In the genomic region with DNA sequence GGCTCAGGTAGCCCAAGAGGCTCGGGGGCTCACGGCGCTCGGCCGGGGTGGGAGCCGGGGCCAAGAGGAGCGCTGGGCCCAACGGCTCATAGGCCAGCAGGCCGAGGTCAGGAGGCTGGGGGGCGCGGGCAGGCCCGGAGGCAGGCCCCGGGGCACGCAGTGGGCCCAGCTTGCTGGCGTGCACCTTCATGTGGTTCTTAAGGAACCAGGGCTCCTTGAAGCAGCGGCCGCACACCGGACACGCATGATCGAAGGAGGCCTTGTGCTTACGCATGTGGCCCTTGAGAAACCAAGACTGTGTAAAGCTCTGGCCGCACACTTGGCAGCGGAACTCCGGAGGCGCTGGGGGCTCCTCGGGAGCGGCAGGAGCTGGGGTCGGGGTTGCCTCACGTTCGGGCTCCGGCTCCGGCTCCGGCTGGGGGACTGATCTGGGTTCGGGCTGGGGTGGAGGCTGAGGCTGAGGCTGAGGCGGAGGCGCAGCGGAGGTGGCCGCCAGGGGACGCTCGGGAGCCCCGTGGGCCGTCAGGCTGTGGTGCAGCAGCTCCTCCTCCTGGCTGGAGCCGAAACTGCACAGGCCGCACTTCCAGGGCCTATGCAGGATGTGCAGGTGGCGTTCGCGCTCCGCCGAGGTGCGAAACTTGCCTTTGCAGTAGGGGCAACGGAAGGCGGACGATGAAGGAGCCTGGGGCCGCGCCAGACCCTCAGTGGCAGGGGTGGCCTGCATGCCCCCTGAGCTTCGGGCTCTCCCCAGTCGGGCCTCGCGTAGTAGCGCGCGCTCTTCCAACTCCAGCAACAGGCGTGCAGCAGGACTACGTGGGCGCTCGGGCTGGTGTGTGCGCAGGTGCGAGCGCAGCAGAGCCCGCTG, we compare ENCODE assay signal across 8 cellular contexts. TPM values are rescaled to one million over a fixed set of nuclear protein-coding genes. Genes with fewer than 3 reads are reported as not detected.
DNase-seq lines count a peak whose midpoint lies in the region; ATAC-seq, FAIRE-seq and TF ChIP-seq lines count a peak whose summit lies in the region.

No MANE protein-coding gene starts in this region.

- TF ChIP-seq CTCF in GM12801 (IDR thresholded peaks at IDR 0.05; ENCODE audit: extremely low read depth, insufficient read length) (peak; percentile 99), WERI-Rb-1 (IDR thresholded peaks at IDR 0.05; ENCODE audit: low read depth, low read length) (peak; percentile 100), keratinocyte (optimal IDR thresholded peaks at IDR 0.05 in 1 of 3, IDR thresholded peaks at IDR 0.05 in 1 of 3, conservative IDR thresholded peaks at IDR 0.05 in 1 of 3; ENCODE audit: extremely low read depth in 1 of 3, insufficient read depth in 2 of 3, low read length in 3 of 3) (peak; percentile 100)

- DNase-seq in Kasumi-1 (lab: John Stamatoyannopoulos, UW) (peak; percentile 55 to 70), WERI-Rb-1 (peak; percentile 87), T47D (ENCODE audit: low read depth in 1 of 2, low spot score in 1 of 2) (peak; percentile 71 to 79), keratinocyte (ENCODE audit: low read depth, low spot score) (no peak), NCI-H1105 treated with DMSO at 0.1 percent for 48 hours (lab: John Stamatoyannopoulos, UW) (no peak)
- DNase-seq in stimulated activated CD4-positive, alpha-beta T cell treated with anti-CD3 and anti-CD28 coated beads, Interleukin-2, amount 100 ng/mL, for 24 hours: peak; percentile 95 to 96

- H2AFZ ChIP-seq in keratinocyte (ENCODE audit: control insufficient read depth, low read length): no peak overlapping the region

- H3K4me3 ChIP-seq in WERI-Rb-1 (ENCODE audit: low read depth, low read length) (no peak overlapping the region), keratinocyte (ENCODE audit: control insufficient read depth in 2 of 3, extremely low read depth in 1 of 3, insufficient read depth in 2 of 3, low read depth in 1 of 3, low read length in 3 of 3) (no peak overlapping the region)

- peaks cover 14% of the 10 kb centered on the region for H3K4me1 ChIP-seq in keratinocyte (ENCODE audit: control insufficient read depth, extremely low read depth, insufficient read depth, low read length)

- peak; percentile 71 for ATAC-seq in GM21786 (IDR thresholded peaks at IDR 0.05; ENCODE audit: unreplicated experiment)

- FAIRE-seq in keratinocyte (lab: Jason Lieb, UNC): no peak

- peaks cover 70% of the 10 kb centered on the region for H3K36me3 ChIP-seq in WERI-Rb-1
- H3K36me3 ChIP-seq in keratinocyte (ENCODE audit: control insufficient read depth in 2 of 2, extremely low read depth in 1 of 2, insufficient read depth in 2 of 2, low read length in 2 of 2): peaks cover 17 to 23% of the 10 kb centered on the region in 2 experiments

- H3K4me2 ChIP-seq in keratinocyte (ENCODE audit: control insufficient read depth, extremely low read depth, insufficient read depth, low read depth, low read length): no peak overlapping the region

- no peaks in the 10 kb centered on the region for H3K9me3 ChIP-seq in WERI-Rb-1 (ENCODE audit: severe bottlenecking)
- no peaks in the 10 kb centered on the region for H3K9me3 ChIP-seq in keratinocyte (ENCODE audit: control insufficient read depth, low read depth, low read length)

- peaks cover 4% of the 10 kb centered on the region for H4K20me1 ChIP-seq in keratinocyte (ENCODE audit: control insufficient read depth, extremely low read depth, insufficient read depth, low read length)

- H3K9me1 ChIP-seq in keratinocyte (ENCODE audit: control insufficient read depth, extremely low read depth, insufficient read depth, low read length): no peaks in the 10 kb centered on the region

- no peak overlapping the region for H3K9ac ChIP-seq in keratinocyte (ENCODE audit: control insufficient read depth, extremely low read depth, insufficient read depth, low read length)

- H3K79me2 ChIP-seq in keratinocyte (ENCODE audit: control insufficient read depth, insufficient read depth, low read length): peaks cover 22% of the 10 kb centered on the region

- in situ Hi-C loops in T47D (cut with HindIII; ENCODE audit: low pct_unique_long_range_greater_than_20kb, low sequenced_read_pairs): no loop called here

- dilution Hi-C loops in keratinocyte (cut with MboI; ENCODE audit: extremely low pct_ligation_motif_present, low sequenced_read_pairs): no loop called here

- H3K27ac ChIP-seq in WERI-Rb-1 (peak overlapping the region; percentile 99), keratinocyte (ENCODE audit: control insufficient read depth, insufficient read depth, low read length) (no peak overlapping the region)

- H3K27me3 ChIP-seq in WERI-Rb-1 (ENCODE audit: insufficient read depth, low read depth, severe bottlenecking) (no peaks in the 10 kb centered on the region), keratinocyte (ENCODE audit: control insufficient read depth, extremely low read depth, insufficient read depth, low read length) (no peaks in the 10 kb centered on the region)

RNA-seq across cellular contexts. Expression of a gene that starts 6.1 kb away (rescaled TPM):
- polyA plus RNA-seq in keratinocyte: 23.1 to 35.3 TPM (median 24.8 TPM) in 3 replicates
- polyA plus RNA-seq in keratinocyte (2011; ENCODE audit: low read depth): 3.3 TPM
- polyA plus RNA-seq in keratinocyte (2011; cell fraction: cytosol; rRNA removed): 13.6 and 54.2 TPM in 2 replicates
- 92.2 and 119 TPM in 2 replicates for polyA plus RNA-seq in keratinocyte (2011; cell fraction: nucleus; rRNA removed)
- 23.8 and 28.7 TPM in 2 replicates for polyA plus RNA-seq in keratinocyte (2012; ENCODE audit: low replicate concordance)
- polyA minus RNA-seq in keratinocyte: 16.3 to 21.7 TPM (median 21.3 TPM) in 3 replicates
- 57.2 TPM for polyA minus RNA-seq in keratinocyte (2011; cell fraction: cytosol; rRNA and poly(A)+ RNA removed)
- 23.7 and 26.5 TPM in 2 replicates for polyA minus RNA-seq in keratinocyte (2011; cell fraction: nucleus; rRNA and poly(A)+ RNA removed)

RNA-seq across cellular contexts. Expression of a gene that starts 8.5 kb away (rescaled TPM):
- 1.1 to 1.4 TPM (median 1.3 TPM) in 3 replicates for polyA plus RNA-seq in keratinocyte
- polyA plus RNA-seq in keratinocyte (2011; ENCODE audit: low read depth): 1.2 TPM
- polyA plus RNA-seq in keratinocyte (2011; cell fraction: cytosol; rRNA removed): 0.74 and 1.1 TPM in 2 replicates
- polyA plus RNA-seq in keratinocyte (2011; cell fraction: nucleus; rRNA removed): 1.7 and 1.8 TPM in 2 replicates
- 1.4 and 2.1 TPM in 2 replicates for polyA plus RNA-seq in keratinocyte (2012; ENCODE audit: low replicate concordance)
- polyA minus RNA-seq in keratinocyte: 0.63 to 1.9 TPM (median 1.2 TPM) in 3 replicates
- not detected for polyA minus RNA-seq in keratinocyte (2011; cell fraction: cytosol; rRNA and poly(A)+ RNA removed)
- polyA minus RNA-seq in keratinocyte (2011; cell fraction: nucleus; rRNA and poly(A)+ RNA removed): 0.53 TPM in 1 of 2 replicates, not detected in the other

RNA-seq across cellular contexts. Expression of a gene that starts 22.3 kb away (rescaled TPM):
- polyA plus RNA-seq in keratinocyte: 8.7 to 14.4 TPM (median 11.9 TPM) in 3 replicates
- 7.7 TPM for polyA plus RNA-seq in keratinocyte (2011; ENCODE audit: low read depth)
- 10.9 and 11.1 TPM in 2 replicates for polyA plus RNA-seq in keratinocyte (2011; cell fraction: cytosol; rRNA removed)
- 34.3 and 52.7 TPM in 2 replicates for polyA plus RNA-seq in keratinocyte (2011; cell fraction: nucleus; rRNA removed)
- 7.0 and 8.0 TPM in 2 replicates for polyA plus RNA-seq in keratinocyte (2012; ENCODE audit: low replicate concordance)
- polyA minus RNA-seq in keratinocyte: 10.5 to 39.4 TPM (median 26.2 TPM) in 3 replicates
- 9.4 TPM for polyA minus RNA-seq in keratinocyte (2011; cell fraction: cytosol; rRNA and poly(A)+ RNA removed)
- polyA minus RNA-seq in keratinocyte (2011; cell fraction: nucleus; rRNA and poly(A)+ RNA removed): 14.1 and 16.1 TPM in 2 replicates

RNA-seq across cellular contexts. Expression of a gene that starts 34.8 kb away (rescaled TPM):
- not detected in 3 replicates for polyA plus RNA-seq in keratinocyte
- polyA plus RNA-seq in keratinocyte (2011; ENCODE audit: low read depth): 0.45 TPM
- not detected in 2 replicates for polyA plus RNA-seq in keratinocyte (2011; cell fraction: cytosol; rRNA removed)
- not detected in 2 replicates for polyA plus RNA-seq in keratinocyte (2011; cell fraction: nucleus; rRNA removed)
- polyA plus RNA-seq in keratinocyte (2012; ENCODE audit: low replicate concordance): 0.63 TPM in 1 of 2 replicates, not detected in the other
- not detected in 3 replicates for polyA minus RNA-seq in keratinocyte
- polyA minus RNA-seq in keratinocyte (2011; cell fraction: cytosol; rRNA and poly(A)+ RNA removed): not detected
- not detected in 2 replicates for polyA minus RNA-seq in keratinocyte (2011; cell fraction: nucleus; rRNA and poly(A)+ RNA removed)

RNA-seq across cellular contexts. Expression of a gene that starts 50.2 kb away (rescaled TPM):
- 17.4 to 36.6 TPM (median 19.0 TPM) in 3 replicates for polyA plus RNA-seq in keratinocyte
- polyA plus RNA-seq in keratinocyte (2011; ENCODE audit: low read depth): 169 TPM
- polyA plus RNA-seq in keratinocyte (2011; cell fraction: cytosol; rRNA removed): 19.3 and 22.8 TPM in 2 replicates
- 51.6 and 58.1 TPM in 2 replicates for polyA plus RNA-seq in keratinocyte (2011; cell fraction: nucleus; rRNA removed)
- 24.5 and 513 TPM in 2 replicates for polyA plus RNA-seq in keratinocyte (2012; ENCODE audit: low replicate concordance)
- polyA minus RNA-seq in keratinocyte: 14.7 to 29.6 TPM (median 16.9 TPM) in 3 replicates
- 21.3 TPM for polyA minus RNA-seq in keratinocyte (2011; cell fraction: cytosol; rRNA and poly(A)+ RNA removed)
- 22.5 and 22.9 TPM in 2 replicates for polyA minus RNA-seq in keratinocyte (2011; cell fraction: nucleus; rRNA and poly(A)+ RNA removed)

Comparison
In these comparisons a context has a peak if more than half of its experiments do, and no peak if none do; other contexts are left out.
1. DNase-seq: peak in Kasumi-1 (2 of 2), WERI-Rb-1 (single experiment), T47D (2 of 2) and stimulated activated CD4-positive, alpha-beta T cell treated with anti-CD3 and anti-CD28 coated beads, Interleukin-2, amount 100 ng/mL, for 24 hours (2 of 2); none in keratinocyte (single experiment) and NCI-H1105 treated with DMSO at 0.1 percent for 48 hours (single experiment).
2. Peak in every context shown above with its lines, with median percentiles within 50 percentile points of each other: CTCF ChIP-seq.